14 cellular contexts compared by ENCODE assay signal in genomic region chr17:76189741-76190140, GRCh38. TPM values are rescaled to one million over a fixed set of nuclear protein-coding genes. Genes with fewer than 3 reads are reported as not detected.
DNase-seq lines count a peak whose midpoint lies in the region; ATAC-seq and TF ChIP-seq lines count a peak whose summit lies in the region.
"Had no signal": no experiment of that assay in that cellular context is flagged by ENCODE, and none has a peak within 500 bp of the region (broad histone marks: within the 10 kb centered on the region; RNA-seq: fewer than 3 reads in every experiment).

No MANE protein-coding gene starts in this region.

- no peak overlapping the region for H3K9ac ChIP-seq in H9 (ENCODE audit: extremely low read depth, insufficient read length, low read length)
- H3K9ac ChIP-seq: parathyroid adenoma had no signal

- H3K79me1 ChIP-seq in H9 (ENCODE audit: insufficient read depth, low read depth, low read length, poor library complexity, severe bottlenecking) = no peaks in the 10 kb centered on the region

- H4K5ac ChIP-seq in H9 (ENCODE audit: insufficient read length, low read depth, low read length) = no peak overlapping the region

- H3K14ac ChIP-seq in H9 (ENCODE audit: insufficient read depth, low read length) = no peak overlapping the region

- H3K79me2 ChIP-seq in H9 (ENCODE audit: insufficient read depth, low read length) = no peaks in the 10 kb centered on the region
- H3K79me2 ChIP-seq: parathyroid adenoma had no signal

- no peak overlapping the region for H4K8ac ChIP-seq in H9 (replicated peaks; ENCODE audit: insufficient read length, low read depth, low read length)

- no peak overlapping the region for H2BK5ac ChIP-seq in H9 (ENCODE audit: insufficient read length, low read length)

- no peak overlapping the region for H2AFZ ChIP-seq in H9 (ENCODE audit: low read length)
- H2AFZ ChIP-seq: parathyroid adenoma had no signal

- no peaks in the 10 kb centered on the region for H3K23me2 ChIP-seq in H9 (ENCODE audit: insufficient read length, low read depth, low read length, poor library complexity, severe bottlenecking)

- no peak overlapping the region for H3K23ac ChIP-seq in H9 (ENCODE audit: insufficient read length, low read depth, low read length)

- POLR2A ChIA-PET in activated CD8-positive, alpha-beta T cell treated with anti-CD3 and anti-CD28 coated beads, Interleukin-2, amount 10 ng/mL, durations not matched to agents 7 days and 5 days (lab: Charles Lee) = interaction anchor here (0.8 to 17.6 kb wide), 6 partner anchors 9 to 405 kb away, joined by 4 to 722 read pairs (median 8); partner anchors contain the start of genes UBALD2 and UNK

- intact Hi-C loops in activated CD4-positive, alpha-beta T cell treated with anti-CD3 and anti-CD28 coated beads, Interleukin-2, amount 10 ng/mL, durations not matched to agents 24 days and 14 days (cut with micrococcal nuclease) = loop anchor here (2.0 to 10.0 kb wide), 3 partner anchors 117 to 405 kb away; partner anchors contain the start of genes GALR2, SRP68 and UNK
- intact Hi-C loops in cardiac septum (cut with DNase I) = no loop called here

- no peak overlapping the region for H3K56ac ChIP-seq in H9 (ENCODE audit: insufficient read length, low read depth, low read length)

- peak overlapping the region; percentile 78 for H3K4me3 Mint-ChIP-seq in activated CD4-positive, alpha-beta T cell treated with anti-CD3 and anti-CD28 coated beads, Interleukin-2, amount 10 ng/mL, durations not matched to agents 24 days and 14 days
- H3K4me3 Mint-ChIP-seq in H9 (no peak overlapping the region), mesothelial cell of epicardium (no peak overlapping the region)
- peak overlapping the region; percentile 30 for H3K4me3 Mint-ChIP-seq in activated CD8-positive, alpha-beta T cell treated with anti-CD3 and anti-CD28 coated beads, Interleukin-2, amount 10 ng/mL, durations not matched to agents 7 days and 5 days

- H3K27me3 ChIP-seq in H9 (ENCODE audit: insufficient read depth, low read length) = no peaks in the 10 kb centered on the region
- H3K27me3 ChIP-seq: adrenal gland had no signal

- peak overlapping the region; percentile 91 for H3K27ac Mint-ChIP-seq in activated CD4-positive, alpha-beta T cell treated with anti-CD3 and anti-CD28 coated beads, Interleukin-2, amount 10 ng/mL, durations not matched to agents 24 days and 14 days
- H3K27ac Mint-ChIP-seq in H9 (no peak overlapping the region), mesothelial cell of epicardium (peak overlapping the region; percentile 53)
- H3K27ac Mint-ChIP-seq in activated CD8-positive, alpha-beta T cell treated with anti-CD3 and anti-CD28 coated beads, Interleukin-2, amount 10 ng/mL, durations not matched to agents 7 days and 5 days = peak overlapping the region; percentile 90

- no peaks in the 10 kb centered on the region for H3K9me3 Mint-ChIP-seq in activated CD4-positive, alpha-beta T cell treated with anti-CD3 and anti-CD28 coated beads, Interleukin-2, amount 10 ng/mL, durations not matched to agents 24 days and 14 days
- H3K9me3 Mint-ChIP-seq in H9 = no peaks in the 10 kb centered on the region
- no peaks in the 10 kb centered on the region for H3K9me3 Mint-ChIP-seq in activated CD8-positive, alpha-beta T cell treated with anti-CD3 and anti-CD28 coated beads, Interleukin-2, amount 10 ng/mL, durations not matched to agents 7 days and 5 days (ENCODE audit: insufficient read depth)
- no peaks in the 10 kb centered on the region for H3K9me3 Mint-ChIP-seq in mesothelial cell of epicardium

- no peak overlapping the region for H3K4ac ChIP-seq in H9 (ENCODE audit: low read depth, low read length)

- ATAC-seq in activated CD8-positive, alpha-beta T cell treated with anti-CD3 and anti-CD28 coated beads, Interleukin-2, amount 10 ng/mL, durations not matched to agents 7 days and 5 days = no peak
- no peak for ATAC-seq in GM18520 (IDR thresholded peaks at IDR 0.05; ENCODE audit: unreplicated experiment)
- ATAC-seq: GM12878, left colon had no signal

- TF ChIP-seq CTCF in H9 (conservative IDR thresholded peaks at IDR 0.05) (no peak; the same call in 2 of the 3 replicates), mesothelial cell of epicardium (IDR thresholded peaks at IDR 0.05; ENCODE audit: unreplicated experiment) (no peak)

- H3K4me2 ChIP-seq in H9 (ENCODE audit: insufficient read depth, insufficient read length, low read length) = no peak overlapping the region

- no peak overlapping the region for H2BK120ac ChIP-seq in H9 (ENCODE audit: low read depth, low read length, poor library complexity, severe bottlenecking)

- no peak overlapping the region for H2BK12ac ChIP-seq in H9 (ENCODE audit: insufficient read length, low read depth, low read length)

- no peak overlapping the region for H2AK5ac ChIP-seq in H9 (ENCODE audit: insufficient read length, low read length)

- H3K9me3 ChIP-seq in H9 (ENCODE audit: control insufficient read depth, low read depth, low read length) = no peaks in the 10 kb centered on the region
- H3K9me3 ChIP-seq: adrenal gland had no signal

- H3K4me1 ChIP-seq in H9 (ENCODE audit: insufficient read depth, low read length) = no peaks in the 10 kb centered on the region; the same call in 1 of the 2 replicates
- H3K4me1 ChIP-seq: adrenal gland had no signal

- H4K91ac ChIP-seq in H9 (ENCODE audit: insufficient read length, low read depth, low read length) = no peak overlapping the region

- H4K20me1 ChIP-seq in H9 (ENCODE audit: control insufficient read depth, insufficient read depth, insufficient read length) = no peaks in the 10 kb centered on the region

- no peak for DNase-seq in activated CD4-positive, alpha-beta T cell treated with anti-CD3 and anti-CD28 coated beads, Interleukin-2, amount 10 ng/mL, durations not matched to agents 24 days and 14 days
- no peak for DNase-seq in activated CD4-positive, alpha-beta T cell treated with anti-CD3 and anti-CD28 coated beads, Interleukin-2, amount 50 U/mL, for 1 hour
- DNase-seq in H9 = peak; percentile 67
- DNase-seq in activated CD8-positive, alpha-beta T cell treated with anti-CD3 and anti-CD28 coated beads, Interleukin-2, amount 10 ng/mL, durations not matched to agents 7 days and 5 days = no peak
- no peak for DNase-seq in mesothelial cell of epicardium (ENCODE audit: low spot score in 2 of 2, unreplicated experiment in 2 of 2)
- no peak for DNase-seq in NCI-H128 (lab: John Stamatoyannopoulos, UW; ENCODE audit: unreplicated experiment)
- no peak for DNase-seq in cardiac septum (ENCODE audit: low spot score)
- DNase-seq: adrenal gland, left colon, NCI-H1436 treated with DMSO at 0.1 percent for 48 hours had no signal

- no peak overlapping the region for H3T11ph ChIP-seq in H9 (ENCODE audit: low read length)

- H3K18ac ChIP-seq in H9 (ENCODE audit: insufficient read length, low read depth, low read length) = no peak overlapping the region

- H3K27ac ChIP-seq in H9 (ENCODE audit: insufficient read length, low read depth, low read length) = no peak overlapping the region
- H3K27ac ChIP-seq: adrenal gland, parathyroid adenoma had no signal

- H2BK20ac ChIP-seq in H9 (ENCODE audit: low read depth, low read length, poor library complexity, severe bottlenecking) = no peak overlapping the region

- no CpG with 5 or more reads among the region's 4 CpGs for WGBS in H9 (ENCODE audit: extremely low coverage, insufficient read length, low lambda C conversion rate)

- H3K36me3 Mint-ChIP-seq in activated CD4-positive, alpha-beta T cell treated with anti-CD3 and anti-CD28 coated beads, Interleukin-2, amount 10 ng/mL, durations not matched to agents 24 days and 14 days (ENCODE audit: low read depth) = peaks cover 34% of the 10 kb centered on the region
- H3K36me3 Mint-ChIP-seq in H9 (ENCODE audit: insufficient read depth in 1 of 3, low read depth in 3 of 3) (no peaks in the 10 kb centered on the region), mesothelial cell of epicardium (no peaks in the 10 kb centered on the region)
- peaks cover 62% of the 10 kb centered on the region for H3K36me3 Mint-ChIP-seq in activated CD8-positive, alpha-beta T cell treated with anti-CD3 and anti-CD28 coated beads, Interleukin-2, amount 10 ng/mL, durations not matched to agents 7 days and 5 days (ENCODE audit: low read depth)

- H3K27me3 Mint-ChIP-seq in activated CD4-positive, alpha-beta T cell treated with anti-CD3 and anti-CD28 coated beads, Interleukin-2, amount 10 ng/mL, durations not matched to agents 24 days and 14 days = no peaks in the 10 kb centered on the region
- H3K27me3 Mint-ChIP-seq in H9 (ENCODE audit: low read depth) = no peaks in the 10 kb centered on the region; the same call in 1 of the 2 replicates
- no peaks in the 10 kb centered on the region for H3K27me3 Mint-ChIP-seq in activated CD8-positive, alpha-beta T cell treated with anti-CD3 and anti-CD28 coated beads, Interleukin-2, amount 10 ng/mL, durations not matched to agents 7 days and 5 days (ENCODE audit: low read depth)
- no peaks in the 10 kb centered on the region for H3K27me3 Mint-ChIP-seq in mesothelial cell of epicardium (ENCODE audit: low read depth)

- CTCF ChIA-PET in activated CD8-positive, alpha-beta T cell treated with anti-CD3 and anti-CD28 coated beads, Interleukin-2, amount 10 ng/mL, durations not matched to agents 7 days and 5 days (lab: Charles Lee) = interaction anchor here (0.7 to 7.1 kb wide), 14 partner anchors 10 to 390 kb away, joined by 3 to 96 read pairs (median 4); no protein-coding TSS in a partner anchor

- H2BK15ac ChIP-seq in H9 (ENCODE audit: low read depth, low read length) = no peak overlapping the region

- H3K4me1 Mint-ChIP-seq in activated CD4-positive, alpha-beta T cell treated with anti-CD3 and anti-CD28 coated beads, Interleukin-2, amount 10 ng/mL, durations not matched to agents 24 days and 14 days = peaks cover 69% of the 10 kb centered on the region
- H3K4me1 Mint-ChIP-seq in H9 (peaks cover 19 to 28% of the 10 kb centered on the region in 2 experiments), mesothelial cell of epicardium (peaks cover 33% of the 10 kb centered on the region)
- peaks cover 84% of the 10 kb centered on the region for H3K4me1 Mint-ChIP-seq in activated CD8-positive, alpha-beta T cell treated with anti-CD3 and anti-CD28 coated beads, Interleukin-2, amount 10 ng/mL, durations not matched to agents 7 days and 5 days (ENCODE audit: low read depth)

RNA-seq across cellular contexts. Expression of gene FOXJ1, which starts 48.7 kb away (rescaled TPM):
- total RNA-seq in activated CD4-positive, alpha-beta T cell treated with anti-CD3 and anti-CD28 coated beads, Interleukin-2, amount 10 ng/mL, durations not matched to agents 24 days and 14 days = 0.07 and 0.35 TPM in 2 replicates
- total RNA-seq in H9 (2021) (3.7 and 4.0 TPM in 2 replicates), mesothelial cell of epicardium (2.0 to 2.1 TPM (median 2.1 TPM) in 3 replicates), cardiac septum (not detected)
- 1 to 10 TPM; 8.7 to 9.1 TPM for total RNA-seq in activated CD8-positive, alpha-beta T cell treated with anti-CD3 and anti-CD28 coated beads, Interleukin-2, amount 10 ng/mL, durations not matched to agents 7 days and 5 days
- total RNA-seq: fibroblast of villous mesenchyme, GM12878 had no signal

RNA-seq across cellular contexts. Expression of gene RNF157, which starts 50.6 kb away (rescaled TPM):
- 35.0 and 42.4 TPM in 2 replicates for total RNA-seq in activated CD4-positive, alpha-beta T cell treated with anti-CD3 and anti-CD28 coated beads, Interleukin-2, amount 10 ng/mL, durations not matched to agents 24 days and 14 days
- total RNA-seq in H9 (2021) (7.7 and 9.9 TPM in 2 replicates), mesothelial cell of epicardium (6.8 to 8.0 TPM (median 7.8 TPM) in 3 replicates), cardiac septum (2.5 TPM)
- total RNA-seq in activated CD8-positive, alpha-beta T cell treated with anti-CD3 and anti-CD28 coated beads, Interleukin-2, amount 10 ng/mL, durations not matched to agents 7 days and 5 days = 100 to 1,000 TPM; 150 to 165 TPM

Comparison
In these comparisons a context has a peak if more than half of its experiments do, and no peak if none do; other contexts are left out.
1. H3K27ac Mint-ChIP-seq: peak in activated CD4-positive, alpha-beta T cell treated with anti-CD3 and anti-CD28 coated beads, Interleukin-2, amount 10 ng/mL, durations not matched to agents 24 days and 14 days (single experiment), activated CD8-positive, alpha-beta T cell treated with anti-CD3 and anti-CD28 coated beads, Interleukin-2, amount 10 ng/mL, durations not matched to agents 7 days and 5 days (single experiment) and mesothelial cell of epicardium (single experiment); none in H9 (0 of 3).
2. H3K4me3 Mint-ChIP-seq: peak in activated CD4-positive, alpha-beta T cell treated with anti-CD3 and anti-CD28 coated beads, Interleukin-2, amount 10 ng/mL, durations not matched to agents 24 days and 14 days (single experiment) and activated CD8-positive, alpha-beta T cell treated with anti-CD3 and anti-CD28 coated beads, Interleukin-2, amount 10 ng/mL, durations not matched to agents 7 days and 5 days (single experiment); none in H9 (0 of 2) and mesothelial cell of epicardium (single experiment).